34 cellular contexts compared by ENCODE assay signal in the genomic region with DNA sequence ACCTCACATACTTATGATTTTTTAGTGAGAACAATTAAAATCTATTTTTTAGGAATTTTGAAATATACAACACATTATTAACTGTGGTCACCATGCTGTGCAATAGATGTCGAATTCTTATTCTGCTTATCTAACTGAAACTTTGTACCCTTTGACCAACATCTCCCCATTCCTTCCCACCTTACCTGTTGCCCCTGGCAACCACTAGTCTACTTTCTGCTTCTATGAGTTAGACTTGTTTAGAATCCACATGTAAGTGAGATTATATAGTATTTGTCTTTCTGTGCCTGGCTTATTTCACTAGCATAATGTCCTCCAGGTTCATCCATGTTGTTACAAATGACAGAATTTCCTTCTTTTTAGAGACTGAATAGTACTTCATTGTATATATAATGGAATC.
"Had no signal": no experiment of that assay in that cellular context is flagged by ENCODE, and none has a peak within 500 bp of the region (broad histone marks: within the 10 kb centered on the region; RNA-seq: fewer than 3 reads in every experiment).

No MANE protein-coding gene starts in this region.

- ATAC-seq: activated naive CD4-positive, alpha-beta T cell treated with anti-CD3 and anti-CD28 coated beads, Interleukin-2, amount 50 U/mL, for 72 hours; activated naive CD8-positive, alpha-beta T cell treated with anti-CD3 and anti-CD28 coated beads, Interleukin-2, amount 50 U/mL, for 24 hours; activated T-cell treated with anti-CD3 and anti-CD28 coated beads, Interleukin-2, amount 50 U/mL, for 4 hours; activated T-cell treated with anti-CD3 and anti-CD28 coated beads, Interleukin-2, amount 50 U/mL, for 72 hours; activated T-helper 17 cell treated with anti-CD3 and anti-CD28 coated beads, Interleukin-2, amount 50 U/mL, for 72 hours; body of pancreas had no signal

- H3K27ac ChIP-seq: adrenal gland, ascending aorta, body of pancreas, brain microvascular endothelial cell, breast epithelium, cardiac muscle cell had no signal

- DNase-seq: activated effector memory CD4-positive, alpha-beta T cell treated with anti-CD3 and anti-CD28 coated beads, Interleukin-2, amount 50 U/mL, for 16 hours; activated effector memory CD4-positive, alpha-beta T cell treated with Interleukin-2 at 50 U/mL for 16 hours; activated gamma-delta T cell; activated gamma-delta T cell treated with Interleukin-2 at 50 U/mL for 16 hours; activated naive CD4-positive, alpha-beta T cell; activated naive CD4-positive, alpha-beta T cell treated with anti-CD3 and anti-CD28 coated beads for 36 hours; activated naive CD4-positive, alpha-beta T cell treated with anti-CD3 and anti-CD28 coated beads, Interleukin-2, amount 10 ng/mL, durations not matched to agents 7 days and 5 days; activated naive CD4-positive, alpha-beta T cell treated with anti-CD3 and anti-CD28 coated beads, Interleukin-2, amount 50 U/mL, for 16 hours; activated naive CD4-positive, alpha-beta T cell treated with Interleukin-2 at 50 U/mL for 16 hours; activated naive CD8-positive, alpha-beta T cell treated with anti-CD3 and anti-CD28 coated beads for 36 hours; activated naive CD8-positive, alpha-beta T cell treated with anti-CD3 and anti-CD28 coated beads, Interleukin-2, amount 10 ng/mL, durations not matched to agents 7 days and 5 days; activated naive CD8-positive, alpha-beta T cell treated with anti-CD3 and anti-CD28 coated beads, Interleukin-2, amount 50 U/mL, for 24 hours; activated T-cell treated with anti-CD3 and anti-CD28 coated beads, Interleukin-2, amount 50 U/mL, for 1 hour; activated T-cell treated with anti-CD3 and anti-CD28 coated beads, Interleukin-2, amount 50 U/mL, for 24 hours; activated T-cell treated with anti-CD3 and anti-CD28 coated beads, Interleukin-2, amount 50 U/mL, for 4 hours; activated T-cell treated with anti-CD3 and anti-CD28 coated beads, Interleukin-2, amount 50 U/mL, for 48 hours; activated T-cell treated with anti-CD3 and anti-CD28 coated beads, Interleukin-2, amount 50 U/mL, for 72 hours; adrenal gland; amniotic stem cell; amygdala; anterior cingulate cortex; aorta; body of pancreas; brain microvascular endothelial cell; caudate nucleus; central memory CD4-positive, alpha-beta T cell; cerebellar nuclear complex had no signal

- H3K9me3 ChIP-seq: adrenal gland, body of pancreas had no signal

- FAIRE-seq: astrocyte, bronchial epithelial cell had no signal

- H3K36me3 ChIP-seq: adrenal gland, ascending aorta, brain microvascular endothelial cell, breast epithelium, cardiac muscle cell had no signal

- H3K27me3 ChIP-seq: adrenal gland, ascending aorta, body of pancreas, brain microvascular endothelial cell, breast epithelium, cardiac muscle cell had no signal

- H3K4me3 ChIP-seq: adrenal gland, ascending aorta, body of pancreas, breast epithelium, cardiac muscle cell had no signal

- H3K4me1 ChIP-seq: adrenal gland, ascending aorta, body of pancreas, breast epithelium had no signal
